In the genomic region with DNA sequence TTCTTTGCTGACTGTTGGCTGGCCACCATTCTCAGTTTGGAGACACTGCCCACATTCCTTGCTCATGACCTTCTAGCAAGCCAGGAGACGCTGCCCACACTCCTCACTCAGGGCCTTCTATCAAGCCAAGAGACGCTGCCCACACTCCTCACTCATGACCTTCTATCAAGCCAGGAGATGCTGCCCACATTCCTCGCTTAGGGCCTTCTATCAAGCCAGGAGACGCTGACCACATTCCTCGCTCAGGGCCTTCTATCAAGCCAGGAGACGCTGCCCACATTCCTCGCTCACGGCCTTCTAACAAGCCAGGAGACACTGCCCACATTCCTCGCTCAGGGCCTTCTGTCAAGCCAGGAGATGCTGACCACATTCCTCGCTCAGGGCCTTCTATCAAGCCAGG, we compare ENCODE assay signal across 26 cellular contexts.
DNase-seq lines count a peak whose midpoint lies in the region; ATAC-seq, FAIRE-seq and TF ChIP-seq lines count a peak whose summit lies in the region.
"Had no signal": no experiment of that assay in that cellular context is flagged by ENCODE, and none has a peak within 500 bp of the region (broad histone marks: within the 10 kb centered on the region; RNA-seq: fewer than 3 reads in every experiment).

No MANE protein-coding gene starts in this region.

- H3K4me1 Mint-ChIP-seq in MCF 10A (ENCODE audit: insufficient read depth, unreplicated experiment) (no peaks in the 10 kb centered on the region), astrocyte (ENCODE audit: low read depth, unreplicated experiment) (peaks cover 14% of the 10 kb centered on the region)
- no peaks in the 10 kb centered on the region for H3K4me1 Mint-ChIP-seq in activated CD8-positive, alpha-beta T cell treated with anti-CD3 and anti-CD28 coated beads, Interleukin-2, amount 10 ng/mL, durations not matched to agents 7 days and 5 days (ENCODE audit: low read depth)
- H3K4me1 Mint-ChIP-seq: B cell; stimulated activated naive CD8-positive, alpha-beta T cell treated with anti-CD3 and anti-CD28 coated beads, Interleukin-15, amount 100 ng/mL, for 72 hours had no signal

- H3K9ac ChIP-seq in mammary epithelial cell (ENCODE audit: insufficient read depth, low read length): no peak overlapping the region
- H3K9ac ChIP-seq in astrocyte (ENCODE audit: low read length): no peak overlapping the region
- H3K9ac ChIP-seq: KMS-11 had no signal

- H2AFZ ChIP-seq in mammary epithelial cell (ENCODE audit: low read depth, low read length): no peak overlapping the region
- no peak overlapping the region for H2AFZ ChIP-seq in astrocyte (ENCODE audit: low read depth, low read length)

- BruUV-seq in mammary epithelial cell (replicated peaks; lab: Mats Ljungman, UMichigan): no TSS peak
- BruUV-seq in MCF 10A (replicated peaks; lab: Mats Ljungman, UMichigan): no TSS peak

- no peaks in the 10 kb centered on the region for H3K36me3 ChIP-seq in mammary epithelial cell (ENCODE audit: insufficient read depth, low read length)
- H3K36me3 ChIP-seq in astrocyte (ENCODE audit: insufficient read depth, low read length): no peaks in the 10 kb centered on the region
- H3K36me3 ChIP-seq: gastrocnemius medialis, transverse colon had no signal

- intact Hi-C loops in mammary epithelial cell (cut with micrococcal nuclease) (no loop called here), MCF 10A (cut with micrococcal nuclease) (no loop called here)

- no peaks in the 10 kb centered on the region for H4K20me1 ChIP-seq in mammary epithelial cell (ENCODE audit: insufficient read depth, low read length)
- H4K20me1 ChIP-seq in astrocyte (ENCODE audit: insufficient read depth, low read length): no peaks in the 10 kb centered on the region

- H3K4me1 ChIP-seq in mammary epithelial cell (ENCODE audit: insufficient read depth, low read length) (no peaks in the 10 kb centered on the region), astrocyte (ENCODE audit: insufficient read depth, low read length) (no peaks in the 10 kb centered on the region)
- H3K4me1 ChIP-seq: gastrocnemius medialis, psoas muscle, transverse colon had no signal

- no peak for ATAC-seq in activated CD8-positive, alpha-beta T cell treated with anti-CD3 and anti-CD28 coated beads, Interleukin-2, amount 10 ng/mL, durations not matched to agents 7 days and 5 days
- ATAC-seq: gastrocnemius medialis; left colon; psoas muscle; stimulated activated naive CD8-positive, alpha-beta T cell treated with anti-CD3 and anti-CD28 coated beads, Interleukin-15, amount 100 ng/mL, for 72 hours had no signal

- H3K9me3 ChIP-seq in mammary epithelial cell (replicated peaks; ENCODE audit: insufficient read depth, low read length): no peaks in the 10 kb centered on the region
- no peaks in the 10 kb centered on the region for H3K9me3 ChIP-seq in astrocyte (ENCODE audit: insufficient read depth, low read depth, low read length)
- H3K9me3 ChIP-seq: gastrocnemius medialis, psoas muscle, transverse colon had no signal

- dilution Hi-C loops in mammary epithelial cell (cut with HindIII; ENCODE audit: low sequenced_read_pairs): no loop called here

- FAIRE-seq in astrocyte (lab: Jason Lieb, UNC) (no peak), D721Med (lab: Jason Lieb, UNC) (no peak)
- FAIRE-seq: small intestine had no signal

- H3K27me3 Mint-ChIP-seq in MCF 10A (ENCODE audit: insufficient read depth, unreplicated experiment) (peaks cover 6% of the 10 kb centered on the region), astrocyte (ENCODE audit: low read depth, unreplicated experiment) (no peaks in the 10 kb centered on the region)
- H3K27me3 Mint-ChIP-seq in activated CD8-positive, alpha-beta T cell treated with anti-CD3 and anti-CD28 coated beads, Interleukin-2, amount 10 ng/mL, durations not matched to agents 7 days and 5 days (ENCODE audit: low read depth): peaks cover 2% of the 10 kb centered on the region

- no peaks in the 10 kb centered on the region for H3K79me2 ChIP-seq in mammary epithelial cell (ENCODE audit: insufficient read depth, low read length)
- no peaks in the 10 kb centered on the region for H3K79me2 ChIP-seq in astrocyte (ENCODE audit: insufficient read depth, low read length)

- H3K4me2 ChIP-seq in mammary epithelial cell (ENCODE audit: insufficient read depth, low read depth, low read length): no peak overlapping the region
- H3K4me2 ChIP-seq in astrocyte (ENCODE audit: low read length): no peak overlapping the region
- H3K4me2 ChIP-seq: KMS-11 had no signal

- in situ Hi-C loops in mammary epithelial cell (cut with MboI; ENCODE audit: low sequenced_read_pairs in 2 of 2): no loop called here

- H3K4me3 Mint-ChIP-seq in MCF 10A (ENCODE audit: unreplicated experiment) (no peak overlapping the region), astrocyte (ENCODE audit: unreplicated experiment) (no peak overlapping the region)
- H3K4me3 Mint-ChIP-seq in activated CD8-positive, alpha-beta T cell treated with anti-CD3 and anti-CD28 coated beads, Interleukin-2, amount 10 ng/mL, durations not matched to agents 7 days and 5 days: no peak overlapping the region
- H3K4me3 Mint-ChIP-seq: activated CD4-positive, alpha-beta memory T cell treated with anti-CD3 and anti-CD28 coated beads for 36 hours; B cell; stimulated activated naive CD8-positive, alpha-beta T cell treated with anti-CD3 and anti-CD28 coated beads, Interleukin-15, amount 100 ng/mL, for 72 hours had no signal

- H3K27ac Mint-ChIP-seq in MCF 10A (ENCODE audit: low read depth, unreplicated experiment) (no peak overlapping the region), astrocyte (ENCODE audit: unreplicated experiment) (peak overlapping the region; percentile 29)
- H3K27ac Mint-ChIP-seq in activated CD8-positive, alpha-beta T cell treated with anti-CD3 and anti-CD28 coated beads, Interleukin-2, amount 10 ng/mL, durations not matched to agents 7 days and 5 days: no peak overlapping the region
- H3K27ac Mint-ChIP-seq: activated CD4-positive, alpha-beta memory T cell treated with anti-CD3 and anti-CD28 coated beads for 36 hours; B cell had no signal

- H3K9me3 Mint-ChIP-seq in MCF 10A (ENCODE audit: unreplicated experiment) (no peaks in the 10 kb centered on the region), astrocyte (ENCODE audit: unreplicated experiment) (peaks cover 3% of the 10 kb centered on the region)
- no peaks in the 10 kb centered on the region for H3K9me3 Mint-ChIP-seq in activated CD8-positive, alpha-beta T cell treated with anti-CD3 and anti-CD28 coated beads, Interleukin-2, amount 10 ng/mL, durations not matched to agents 7 days and 5 days (ENCODE audit: insufficient read depth)
- H3K9me3 Mint-ChIP-seq: activated CD4-positive, alpha-beta memory T cell treated with anti-CD3 and anti-CD28 coated beads for 36 hours; stimulated activated naive CD8-positive, alpha-beta T cell treated with anti-CD3 and anti-CD28 coated beads, Interleukin-15, amount 100 ng/mL, for 72 hours had no signal

- H3K27ac ChIP-seq in mammary epithelial cell (ENCODE audit: insufficient read depth, low read depth, low read length): no peak overlapping the region
- H3K27ac ChIP-seq in astrocyte (ENCODE audit: low read depth, low read length): no peak overlapping the region
- H3K27ac ChIP-seq: 22Rv1, gastrocnemius medialis, KMS-11, psoas muscle, transverse colon had no signal

- POLR2A ChIA-PET in MCF 10A (lab: Yijun Ruan, JAX): no interaction called here
- POLR2A ChIA-PET in activated CD8-positive, alpha-beta T cell treated with anti-CD3 and anti-CD28 coated beads, Interleukin-2, amount 10 ng/mL, durations not matched to agents 7 days and 5 days (lab: Charles Lee): no interaction called here

- TF ChIP-seq CTCF in mammary epithelial cell (conservative IDR thresholded peaks at IDR 0.05 in 1 of 2, IDR thresholded peaks at IDR 0.05 in 1 of 2; ENCODE audit: extremely low read depth in 1 of 2, insufficient read depth in 1 of 2, low read depth in 1 of 2, low read length in 2 of 2) (no peak), MCF 10A (IDR thresholded peaks at IDR 0.05; ENCODE audit: unreplicated experiment) (no peak), astrocyte (IDR thresholded peaks at IDR 0.05; ENCODE audit: insufficient read depth, low read depth, low read length) (no peak), D721Med (IDR thresholded peaks at IDR 0.05; ENCODE audit: insufficient read depth, missing control alignments) (no peak)

- H3K27me3 ChIP-seq in mammary epithelial cell (ENCODE audit: insufficient read depth, low read length) (no peaks in the 10 kb centered on the region), astrocyte (ENCODE audit: insufficient read depth, low read length) (no peaks in the 10 kb centered on the region)
- H3K27me3 ChIP-seq: gastrocnemius medialis, transverse colon had no signal

- H3K36me3 Mint-ChIP-seq in MCF 10A (ENCODE audit: insufficient read depth, unreplicated experiment): no peaks in the 10 kb centered on the region
- H3K36me3 Mint-ChIP-seq in astrocyte (ENCODE audit: low read depth, unreplicated experiment): no peaks in the 10 kb centered on the region
- no peaks in the 10 kb centered on the region for H3K36me3 Mint-ChIP-seq in activated CD8-positive, alpha-beta T cell treated with anti-CD3 and anti-CD28 coated beads, Interleukin-2, amount 10 ng/mL, durations not matched to agents 7 days and 5 days (ENCODE audit: low read depth)
- H3K36me3 Mint-ChIP-seq: activated CD4-positive, alpha-beta memory T cell treated with anti-CD3 and anti-CD28 coated beads for 36 hours had no signal

- CTCF ChIA-PET in mammary epithelial cell (lab: Charles Lee; ENCODE audit: low non-redundant PET) (no interaction called here), MCF 10A (lab: Yijun Ruan, JAX) (interaction anchor here (0.7 kb wide), 1 partner anchor 85 kb away, joined by 3 read pairs; no protein-coding TSS in a partner anchor)
- CTCF ChIA-PET in activated CD8-positive, alpha-beta T cell treated with anti-CD3 and anti-CD28 coated beads, Interleukin-2, amount 10 ng/mL, durations not matched to agents 7 days and 5 days (lab: Charles Lee): no interaction called here

- DNase-seq in mammary epithelial cell (peak; percentile 7), MCF 10A (ENCODE audit: unreplicated experiment) (no peak), astrocyte (ENCODE audit: low read depth) (peak; percentile 47), left kidney (ENCODE audit: low read depth, low spot score) (peak; percentile 48), NCI-H1694 (lab: John Stamatoyannopoulos, UW) (no peak), D721Med (ENCODE audit: insufficient read length, low spot score) (no peak)
- no peak for DNase-seq in activated CD8-positive, alpha-beta memory T cell treated with anti-CD3 and anti-CD28 coated beads, Interleukin-2, amount 50 U/mL, for 4 hours
- DNase-seq in activated CD8-positive, alpha-beta T cell treated with anti-CD3 and anti-CD28 coated beads, Interleukin-2, amount 10 ng/mL, durations not matched to agents 7 days and 5 days: no peak
- DNase-seq: activated CD4-positive, alpha-beta memory T cell treated with anti-CD3 and anti-CD28 coated beads for 36 hours; activated CD4-positive, CD25-positive, alpha-beta regulatory T cell; activated naive CD4-positive, alpha-beta T cell treated with Interleukin-2 at 50 U/mL for 16 hours; gastrocnemius medialis; left colon; NCI-H1048; NCI-H2081 treated with DMSO at 0.1 percent for 48 hours; NCI-H510A; NK-92 treated with Interleukin-12 subunit alpha and Interleukin-12 subunit beta, amount 100 ng/mL, for 24 hours; psoas muscle; small intestine; stimulated activated CD4-positive, alpha-beta T cell treated with anti-CD3 and anti-CD28 coated beads, Interleukin-4, amount 100 ng/mL, for 1 hour; stimulated activated naive CD8-positive, alpha-beta T cell treated with anti-CD3 and anti-CD28 coated beads, Interleukin-15, amount 100 ng/mL, for 72 hours; T1000; transverse colon had no signal

- WGBS in mammary epithelial cell (ENCODE audit: low coverage, missing lambda C conversion rate): 4% methylated on average over 10 of the region's 10 CpGs

- H3K4me3 ChIP-seq in mammary epithelial cell (replicated peaks in 1 of 3; ENCODE audit: insufficient read depth in 1 of 3, low read depth in 2 of 3, low read length in 3 of 3) (no peak overlapping the region), astrocyte (ENCODE audit: insufficient read depth, low read depth, low read length) (no peak overlapping the region)
- H3K4me3 ChIP-seq: gastrocnemius medialis, psoas muscle, transverse colon had no signal

Comparison
In these comparisons a context has a peak if more than half of its experiments do, and no peak if none do; other contexts are left out.
1. DNase-seq: peak in mammary epithelial cell (single experiment), astrocyte (single experiment) and left kidney (single experiment); none in MCF 10A (single experiment), activated CD8-positive, alpha-beta memory T cell treated with anti-CD3 and anti-CD28 coated beads, Interleukin-2, amount 50 U/mL, for 4 hours (single experiment), NCI-H1694 (single experiment), activated CD8-positive, alpha-beta T cell treated with anti-CD3 and anti-CD28 coated beads, Interleukin-2, amount 10 ng/mL, durations not matched to agents 7 days and 5 days (single experiment) and D721Med (single experiment).